Comparison of ENCODE assay signal across 21 cellular contexts in the genomic region with DNA sequence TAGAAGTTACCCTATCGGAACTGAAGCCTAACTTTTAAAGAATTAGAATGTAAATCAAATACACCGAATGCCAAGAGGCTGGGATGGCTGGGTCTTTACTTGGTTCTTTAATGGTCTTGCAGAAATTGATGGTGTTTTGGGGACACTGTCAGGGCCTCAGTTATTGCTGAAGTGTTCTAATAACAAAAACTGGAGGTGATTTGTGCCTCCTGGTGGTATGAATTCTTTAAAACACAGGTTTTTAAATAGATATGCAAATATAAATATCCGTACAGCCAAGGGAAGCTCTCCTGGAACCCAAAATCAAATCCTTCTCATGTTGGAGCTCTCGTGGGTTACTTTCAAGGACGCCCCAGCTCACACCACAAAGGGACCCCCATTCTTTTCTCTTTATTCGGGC. TPM values are rescaled to one million over a fixed set of nuclear protein-coding genes. Genes with fewer than 3 reads are reported as not detected.
"Had no signal": no experiment of that assay in that cellular context is flagged by ENCODE, and none has a peak within 500 bp of the region (broad histone marks: within the 10 kb centered on the region; RNA-seq: fewer than 3 reads in every experiment).

No MANE protein-coding gene starts in this region.

- H3K27ac ChIP-seq: right lobe of liver, suprapubic skin had no signal

- H3K4me1 ChIP-seq: right lobe of liver, suprapubic skin had no signal

- DNase-seq: activated CD4-positive, alpha-beta T cell treated with anti-CD3 and anti-CD28 coated beads, Interleukin-2, amount 10 ng/mL, durations not matched to agents 24 days and 14 days; activated CD8-positive, alpha-beta memory T cell treated with anti-CD3 and anti-CD28 coated beads, Interleukin-2, amount 50 U/mL, for 48 hours; activated gamma-delta T cell; activated T-cell treated with anti-CD3 and anti-CD28 coated beads, Interleukin-2, amount 50 U/mL, for 72 hours; effector memory CD4-positive, alpha-beta T cell; head of caudate nucleus; immature natural killer cell; right lobe of liver; stimulated activated CD4-positive, alpha-beta T cell treated with anti-CD3 and anti-CD28 coated beads, Interleukin-4, amount 100 ng/mL, for 4 hours; stimulated activated CD8-positive, alpha-beta memory T cell treated with anti-CD3 and anti-CD28 coated beads, Interleukin-4, amount 100 ng/mL, for 48 hours; stimulated activated naive CD8-positive, alpha-beta T cell treated with anti-CD3 and anti-CD28 coated beads, Interleukin-15, Interleukin-2, amounts not matched to agents 100 U/mL and 50 U/mL, for 24 hours; trophoblast cell had no signal

- H3K27me3 ChIP-seq: right lobe of liver, suprapubic skin had no signal

- ATAC-seq: activated naive CD4-positive, alpha-beta T cell treated with anti-CD3 and anti-CD28 coated beads, Interleukin-2, amount 50 U/mL, for 72 hours; activated T-cell treated with anti-CD3 and anti-CD28 coated beads, Interleukin-2, amount 50 U/mL, for 72 hours; natural killer cell treated with Interleukin-12 subunit alpha and Interleukin-12 subunit beta and Interleukin-15 and Interleukin-18, amount 100 ng/mL, for 72 hours; right lobe of liver; WTC11 had no signal

- H3K4me2 ChIP-seq: smooth muscle cell had no signal

- H3K36me3 ChIP-seq: right lobe of liver had no signal

- H3K4me3 ChIP-seq: right lobe of liver, smooth muscle cell, suprapubic skin had no signal

- H3K9me3 ChIP-seq: right lobe of liver, suprapubic skin had no signal

RNA-seq across cellular contexts. Expression of a gene that starts 19.3 kb away (rescaled TPM):
- total RNA-seq: smooth muscle cell had no signal
- polyA plus RNA-seq: immature natural killer cell had no signal

RNA-seq across cellular contexts. Expression of a gene that starts 54.2 kb away (rescaled TPM):
- total RNA-seq: activated CD4-positive, alpha-beta T cell treated with anti-CD3 and anti-CD28 coated beads, Interleukin-2, amount 10 ng/mL, durations not matched to agents 24 days and 14 days; activated naive CD4-positive, alpha-beta T cell treated with anti-CD3 and anti-CD28 coated beads, Interleukin-2, amount 50 U/mL, for 72 hours; activated T-cell treated with anti-CD3 and anti-CD28 coated beads, Interleukin-2, amount 50 U/mL, for 72 hours; frontal cortex; lower leg skin; mesenteric fat pad; natural killer cell treated with Interleukin-12 subunit alpha and Interleukin-12 subunit beta and Interleukin-15 and Interleukin-18, amount 100 ng/mL, for 72 hours; progenitor cell of endocrine pancreas; right lobe of liver; smooth muscle cell; WTC11 had no signal
- polyA plus RNA-seq: immature natural killer cell, smooth muscle cell had no signal
